ENCODE assay signal across 9 cellular contexts in the genomic region with DNA sequence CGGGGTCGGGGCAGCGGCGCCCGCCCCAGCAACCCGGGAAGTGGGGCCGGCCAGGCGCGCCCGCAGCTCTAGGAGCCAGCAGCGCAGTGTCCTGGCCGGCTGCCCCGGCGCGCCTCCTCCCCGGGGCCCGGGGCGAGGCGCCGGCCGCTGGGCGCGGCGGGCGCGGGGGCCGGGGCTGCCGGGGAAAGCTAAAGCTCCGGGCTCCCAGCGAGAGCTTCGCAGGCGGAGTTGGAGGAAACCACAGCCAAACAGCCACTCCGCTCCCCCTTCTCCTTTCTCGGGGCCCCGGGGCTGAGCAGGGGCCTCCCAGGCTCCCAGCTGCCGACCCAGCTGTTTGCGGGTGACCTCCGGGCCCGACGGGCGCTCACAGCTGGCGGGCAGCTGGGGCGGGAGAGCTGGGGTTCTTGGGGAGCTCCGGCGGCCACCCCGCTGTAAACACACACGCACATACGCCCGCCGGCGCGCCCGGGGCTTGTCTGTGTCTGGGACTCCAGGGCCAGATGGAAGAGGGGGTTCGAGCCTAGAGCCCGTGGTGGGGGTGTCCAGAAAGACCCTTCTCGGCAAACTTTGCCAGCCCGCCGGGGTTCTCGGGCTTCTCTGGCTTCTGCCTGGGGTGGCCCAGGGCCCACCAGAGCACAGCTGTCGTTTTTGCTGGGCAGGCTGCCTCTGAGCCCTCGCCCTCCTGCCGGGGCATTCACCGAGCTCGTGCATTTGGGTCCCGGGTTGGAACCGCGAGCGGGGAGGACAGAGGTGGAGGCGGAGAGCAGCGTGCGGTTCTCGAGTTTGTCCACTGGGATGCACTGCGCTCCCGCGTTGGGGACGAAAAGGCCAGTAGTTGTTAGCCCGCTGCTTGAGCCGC. TPM values are rescaled to one million over a fixed set of nuclear protein-coding genes. Genes with fewer than 3 reads are reported as not detected.
DNase-seq lines count a peak whose midpoint lies in the region; ATAC-seq, FAIRE-seq and TF ChIP-seq lines count a peak whose summit lies in the region.
"Had no signal": no experiment of that assay in that cellular context is flagged by ENCODE, and none has a peak within 500 bp of the region (broad histone marks: within the 10 kb centered on the region; RNA-seq: fewer than 3 reads in every experiment).

No MANE protein-coding gene starts in this region.

- POLR2A ChIA-PET in A549 (lab: Yijun Ruan, JAX) (no interaction called here), GM10248 (lab: Yijun Ruan, JAX) (no interaction called here)

- H3K27ac ChIP-seq in A549 (peak overlapping the region; percentile 66 to 83), RWPE2 (ENCODE audit: poor library complexity, severe bottlenecking) (peak overlapping the region; percentile 44), osteoblast (ENCODE audit: low read depth, low read length) (no peak overlapping the region)

- no peak for TF ChIP-seq EP300 in A549 (IDR thresholded peaks at IDR 0.05)

- H3K4me1 ChIP-seq in A549 (peaks cover 16% of the 10 kb centered on the region), RWPE2 (ENCODE audit: insufficient read depth, poor library complexity, severe bottlenecking) (peaks cover 27% of the 10 kb centered on the region), osteoblast (ENCODE audit: insufficient read depth, low read length) (no peaks in the 10 kb centered on the region)

- no peaks in the 10 kb centered on the region for H3K79me2 ChIP-seq in osteoblast (ENCODE audit: insufficient read depth, low read length)

- WGBS in A549 (ENCODE audit: missing lambda C conversion rate) = no CpG with 5 or more reads among the region's 78 CpGs

- ATAC-seq in A549 (peak; percentile 80 to 93), RWPE2 (ENCODE audit: low read depth) (peak; percentile 72), GM19455 (IDR thresholded peaks at IDR 0.05; ENCODE audit: unreplicated experiment) (no peak), HG03025 (IDR thresholded peaks at IDR 0.05; ENCODE audit: low FRiP score, unreplicated experiment) (no peak), GM19328 (IDR thresholded peaks at IDR 0.05; ENCODE audit: unreplicated experiment) (no peak)

- H3K4me3 ChIP-seq in A549 = peak overlapping the region; percentile 45
- H3K4me3 ChIP-seq in RWPE2 (ENCODE audit: severe bottlenecking) = peak overlapping the region; percentile 81
- no peak overlapping the region for H3K4me3 ChIP-seq in fibroblast of the aortic adventitia (ENCODE audit: low read depth, low read length)
- H3K4me3 ChIP-seq in osteoblast (ENCODE audit: insufficient read depth, low read length) = peak overlapping the region; percentile 39

- CTCF ChIA-PET in A549 (lab: Yijun Ruan, JAX) = interaction anchor here (0.7 to 2.7 kb wide), 7 partner anchors 9 to 1089 kb away, joined by 3 to 14 read pairs (median 3); no protein-coding TSS in a partner anchor
- CTCF ChIA-PET in GM10248 (lab: Yijun Ruan, JAX) = interaction anchor here (1.6 kb wide), 1 partner anchor 23 kb away, joined by 3 read pairs; no protein-coding TSS in a partner anchor

- no peaks in the 10 kb centered on the region for H3K36me3 ChIP-seq in RWPE2 (ENCODE audit: low read depth)
- H3K36me3 ChIP-seq in osteoblast (ENCODE audit: insufficient read depth, low read length) = no peaks in the 10 kb centered on the region

- TF ChIP-seq CTCF in A549 (IDR thresholded peaks at IDR 0.05) (peak; percentile 58), GM10248 (IDR thresholded peaks at IDR 0.05; ENCODE audit: control extremely low read depth, extremely low read depth, low read depth, missing control alignments) (peak; percentile 22), RWPE2 (IDR thresholded peaks at IDR 0.05; ENCODE audit: poor library complexity, severe bottlenecking) (peak; percentile 91), fibroblast of the aortic adventitia (IDR thresholded peaks at IDR 0.05; ENCODE audit: insufficient read depth, low read length) (peak; percentile 4), osteoblast (IDR thresholded peaks at IDR 0.05; ENCODE audit: extremely low read depth, low read depth, low read length) (peak; percentile 37)

- no peak overlapping the region for H2AFZ ChIP-seq in osteoblast (ENCODE audit: low read length)

- H3K9me3 ChIP-seq in A549 (no peaks in the 10 kb centered on the region), RWPE2 (ENCODE audit: severe bottlenecking) (no peaks in the 10 kb centered on the region), osteoblast (ENCODE audit: low read depth, low read length) (no peaks in the 10 kb centered on the region)

- FAIRE-seq in A549 (lab: Jason Lieb, UNC) = no peak
- FAIRE-seq: endometrium had no signal

- H3K4me2 ChIP-seq in A549 (peak overlapping the region; percentile 98), osteoblast (ENCODE audit: insufficient read depth, low read length) (no peak overlapping the region)

- TF ChIP-seq RAD21 in A549 (conservative IDR thresholded peaks at IDR 0.05 in 1 of 2, IDR thresholded peaks at IDR 0.05 in 1 of 2) = peak; percentile 82 to 86

- TF ChIP-seq POLR2A in A549 (IDR thresholded peaks at IDR 0.05; ENCODE audit: low read length) = no peak

- peak; percentile 68 to 76 for DNase-seq in A549 (ENCODE audit: low read depth in 1 of 2, low spot score in 1 of 2)
- no peak for DNase-seq in GM10248 (ENCODE audit: extremely low spot score)
- DNase-seq in RWPE2 (ENCODE audit: low spot score) = peak; percentile 83
- peak; percentile 1 for DNase-seq in fibroblast of the aortic adventitia (ENCODE audit: low read depth)
- peak; percentile 96 for DNase-seq in osteoblast (ENCODE audit: insufficient read length, low spot score, missing footprints)

- no peaks in the 10 kb centered on the region for H4K20me1 ChIP-seq in osteoblast (ENCODE audit: insufficient read depth, low read length)

- H3K27me3 ChIP-seq in RWPE2 (ENCODE audit: insufficient read depth, poor library complexity, severe bottlenecking) (no peaks in the 10 kb centered on the region), osteoblast (ENCODE audit: insufficient read depth, low read length) (peaks cover 9% of the 10 kb centered on the region)

TF ChIP-seq in A549, 52 proteins besides CTCF, POLR2A, EP300 and RAD21:
- TF ChIP-seq SMC3 (IDR thresholded peaks at IDR 0.05) = peak; percentile 70
- TF ChIP-seq MAFK (IDR thresholded peaks at IDR 0.05; ENCODE audit: partially characterized antibody) = no peak
- TF ChIP-seq, protein P1, sequence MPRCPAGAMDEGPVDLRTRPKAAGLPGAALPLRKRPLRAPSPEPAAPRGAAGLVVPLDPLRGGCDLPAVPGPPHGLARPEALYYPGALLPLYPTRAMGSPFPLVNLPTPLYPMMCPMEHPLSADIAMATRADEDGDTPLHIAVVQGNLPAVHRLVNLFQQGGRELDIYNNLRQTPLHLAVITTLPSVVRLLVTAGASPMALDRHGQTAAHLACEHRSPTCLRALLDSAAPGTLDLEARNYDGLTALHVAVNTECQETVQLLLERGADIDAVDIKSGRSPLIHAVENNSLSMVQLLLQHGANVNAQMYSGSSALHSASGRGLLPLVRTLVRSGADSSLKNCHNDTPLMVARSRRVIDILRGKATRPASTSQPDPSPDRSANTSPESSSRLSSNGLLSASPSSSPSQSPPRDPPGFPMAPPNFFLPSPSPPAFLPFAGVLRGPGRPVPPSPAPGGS (IDR thresholded peaks at IDR 0.05) = no peak
- peak; percentile 17; the same call in 1 of the 2 replicates for TF ChIP-seq MAX (IDR thresholded peaks at IDR 0.05)
- no peak for TF ChIP-seq E2F6 (IDR thresholded peaks at IDR 0.05; ENCODE audit: borderline replicate concordance, low read depth)
- no peak for TF ChIP-seq ZFP36 (IDR thresholded peaks at IDR 0.05; ENCODE audit: borderline replicate concordance, partially characterized antibody)
- no peak for TF ChIP-seq ESRRA (IDR thresholded peaks at IDR 0.05; ENCODE audit: borderline replicate concordance, low read length)
- TF ChIP-seq EHF (CRISPR knock-in tag; IDR thresholded peaks at IDR 0.05) = no peak

RNA-seq across cellular contexts. Expression of gene AJAP1, which starts 1.5 kb away (rescaled TPM):
- not detected in 2 replicates for polyA plus RNA-seq in A549 (2011; rRNA removed)
- not detected in 2 replicates for polyA plus RNA-seq in A549 (2012; cell fraction: cytosol; rRNA removed)
- not detected in 2 replicates for polyA plus RNA-seq in A549 (2012; cell fraction: nucleus; rRNA removed)
- polyA plus RNA-seq in A549 (2017; fragmentation: RNase III; extraction: RNeasy Plus Mini Kit Qiagen cat#74134 plus additional on column Dnase treatment) = not detected in 3 replicates
- polyA minus RNA-seq in A549 (2011; rRNA and poly(A)+ RNA removed) = not detected in 2 replicates
- total RNA-seq in fibroblast of the aortic adventitia (ENCODE audit: low replicate concordance) = under 0.01 and 0.57 TPM in 2 replicates
- 0.29 and 1.1 TPM in 2 replicates for total RNA-seq in osteoblast

Comparison
In these comparisons a context has a peak if more than half of its experiments do, and no peak if none do; other contexts are left out.
1. ATAC-seq: peak in A549 (2 of 2) and RWPE2 (single experiment); none in GM19455 (single experiment), HG03025 (single experiment) and GM19328 (single experiment).
2. CTCF ChIP-seq: peak in every context shown above with its lines; median percentile 91 in RWPE2; 58 in A549; 37 in osteoblast; 22 in GM10248; 4 in fibroblast of the aortic adventitia.